ENCODE assay signal across 19 cellular contexts in genomic region chr1:3804627-3804944, GRCh38. TPM values are rescaled to one million over a fixed set of nuclear protein-coding genes. Genes with fewer than 3 reads are reported as not detected.
"Had no signal": no experiment of that assay in that cellular context is flagged by ENCODE, and none has a peak within 500 bp of the region (broad histone marks: within the 10 kb centered on the region; RNA-seq: fewer than 3 reads in every experiment).

No MANE protein-coding gene starts in this region.

RNA-seq across cellular contexts. Expression of gene SMIM1, which starts 32.0 kb away (rescaled TPM):
- total RNA-seq: activated CD8-positive, alpha-beta T cell treated with anti-CD3 and anti-CD28 coated beads, Interleukin-2, amount 10 ng/mL, durations not matched to agents 7 days and 5 days; natural killer cell treated with Interleukin-12 subunit alpha and Interleukin-12 subunit beta and Interleukin-15 and Interleukin-18, amount 100 ng/mL, for 72 hours; stomach; transverse colon had no signal

RNA-seq across cellular contexts. Expression of gene CCDC27, which starts 52.3 kb away (rescaled TPM):
- total RNA-seq: activated CD8-positive, alpha-beta T cell treated with anti-CD3 and anti-CD28 coated beads, Interleukin-2, amount 10 ng/mL, durations not matched to agents 7 days and 5 days; activated naive CD4-positive, alpha-beta T cell treated with anti-CD3 and anti-CD28 coated beads, Interleukin-2, amount 50 U/mL, for 72 hours; activated T-helper 1 cell treated with anti-CD3 and anti-CD28 coated beads, Interleukin-12 subunit alpha, Interleukin-12 subunit beta, Interleukin-2, Interleukin-4 antibody, amounts not matched to agents 30 ng/mL and 10 ng/mL and 1 ng/mL, durations not matched to agents 14 hours and 24 hours and 36 hours; aorta; dermis microvascular lymphatic vessel endothelial cell; esophagus squamous epithelium; fibroblast of villous mesenchyme; heart left ventricle; left ventricle myocardium superior; mammary epithelial cell; natural killer cell treated with Interleukin-12 subunit alpha and Interleukin-12 subunit beta and Interleukin-15 and Interleukin-18, amount 100 ng/mL, for 72 hours; right atrium auricular region; skeletal muscle tissue; stomach; suprapubic skin; T-cell; transverse colon had no signal
- polyA plus RNA-seq: adipose tissue, aorta, heart left ventricle, mammary epithelial cell, pancreas, stomach had no signal
